8 cellular contexts compared by ENCODE assay signal in the genomic region with DNA sequence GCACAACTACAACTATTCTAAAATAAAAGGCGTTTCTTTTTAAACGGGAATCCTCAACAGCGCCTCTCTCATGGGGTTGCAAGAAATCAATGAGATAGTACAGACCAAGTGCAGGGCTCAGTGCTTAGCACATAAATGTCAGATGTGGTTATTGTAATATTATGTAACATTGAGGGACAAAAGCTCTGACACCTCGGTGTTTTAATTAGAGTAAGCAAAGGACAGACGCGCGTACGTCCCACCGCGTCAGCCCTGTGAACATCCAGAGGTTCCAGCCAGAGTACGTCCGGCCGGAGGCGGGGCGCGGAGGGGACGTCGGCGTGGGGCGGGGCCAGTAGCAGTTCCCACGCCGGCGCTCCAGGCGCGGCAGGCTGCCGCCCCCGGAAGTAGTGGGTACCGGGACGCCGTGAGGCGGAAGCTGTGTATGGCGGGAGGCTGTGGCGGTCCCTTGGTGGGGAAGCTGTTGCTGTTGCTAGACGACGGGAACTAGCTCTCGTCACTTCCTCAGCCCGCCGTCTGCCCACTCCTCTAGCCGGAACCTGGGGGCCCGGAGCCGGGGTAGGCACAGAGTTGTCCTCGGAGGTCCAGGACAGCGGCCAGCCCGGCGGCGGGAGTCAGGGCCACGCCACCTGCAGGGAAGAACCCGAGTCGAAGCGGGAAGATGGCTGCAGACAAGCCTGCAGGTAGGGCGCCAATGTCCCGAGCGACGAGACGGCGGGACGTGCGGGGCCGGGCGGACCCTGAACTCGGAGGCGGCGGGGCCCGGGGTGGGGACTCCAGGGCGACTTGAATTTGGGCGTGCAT. TPM values are rescaled to one million over a fixed set of nuclear protein-coding genes. Genes with fewer than 3 reads are reported as not detected.
DNase-seq lines count a peak whose midpoint lies in the region; ATAC-seq and TF ChIP-seq lines count a peak whose summit lies in the region.

A gene with protein sequence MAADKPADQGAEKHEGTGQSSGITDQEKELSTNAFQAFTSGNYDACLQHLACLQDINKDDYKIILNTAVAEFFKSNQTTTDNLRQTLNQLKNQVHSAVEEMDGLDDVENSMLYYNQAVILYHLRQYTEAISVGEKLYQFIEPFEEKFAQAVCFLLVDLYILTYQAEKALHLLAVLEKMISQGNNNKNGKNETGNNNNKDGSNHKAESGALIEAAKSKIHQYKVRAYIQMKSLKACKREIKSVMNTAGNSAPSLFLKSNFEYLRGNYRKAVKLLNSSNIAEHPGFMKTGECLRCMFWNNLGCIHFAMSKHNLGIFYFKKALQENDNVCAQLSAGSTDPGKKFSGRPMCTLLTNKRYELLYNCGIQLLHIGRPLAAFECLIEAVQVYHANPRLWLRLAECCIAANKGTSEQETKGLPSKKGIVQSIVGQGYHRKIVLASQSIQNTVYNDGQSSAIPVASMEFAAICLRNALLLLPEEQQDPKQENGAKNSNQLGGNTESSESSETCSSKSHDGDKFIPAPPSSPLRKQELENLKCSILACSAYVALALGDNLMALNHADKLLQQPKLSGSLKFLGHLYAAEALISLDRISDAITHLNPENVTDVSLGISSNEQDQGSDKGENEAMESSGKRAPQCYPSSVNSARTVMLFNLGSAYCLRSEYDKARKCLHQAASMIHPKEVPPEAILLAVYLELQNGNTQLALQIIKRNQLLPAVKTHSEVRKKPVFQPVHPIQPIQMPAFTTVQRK (plus strand): TSS at position 389 of the 804 bp plus-strand sequence. CDS start 273 bp downstream, at position 662.

- H3K4me1 Mint-ChIP-seq in T-helper 2 cell treated with Interferon-gamma antibody and Interleukin-4, amounts not matched to agents 5 μg/mL and 100 μg/mL, for 36 hours (ENCODE audit: low read depth): peaks cover 27% of the 10 kb centered on the region

- H3K27me3 Mint-ChIP-seq in T-helper 2 cell treated with Interferon-gamma antibody and Interleukin-4, amounts not matched to agents 5 μg/mL and 100 μg/mL, for 36 hours (ENCODE audit: low read depth): no peaks in the 10 kb centered on the region

- H3K27ac Mint-ChIP-seq in T-helper 2 cell treated with Interferon-gamma antibody and Interleukin-4, amounts not matched to agents 5 μg/mL and 100 μg/mL, for 36 hours: peak within 1 kb of the TSS; percentile 94

- peak; percentile 99 for ATAC-seq in GM18505 (IDR thresholded peaks at IDR 0.05; ENCODE audit: unreplicated experiment)
- ATAC-seq in HG02973 (IDR thresholded peaks at IDR 0.05; ENCODE audit: unreplicated experiment): peak; percentile 97
- peak; percentile 100 for ATAC-seq in right cardiac atrium

- H3K9me3 Mint-ChIP-seq in T-helper 2 cell treated with Interferon-gamma antibody and Interleukin-4, amounts not matched to agents 5 μg/mL and 100 μg/mL, for 36 hours: no peaks in the 10 kb centered on the region

- H3K27ac ChIP-seq in ascending aorta: peak within 1 kb of the TSS; percentile 86 to 89
- H3K27ac ChIP-seq in right cardiac atrium (ENCODE audit: low read length): peak within 1 kb of the TSS; percentile 73
- H3K27ac ChIP-seq in uterus: peak within 1 kb of the TSS; percentile 70 to 87

- H3K4me3 ChIP-seq in ascending aorta: peak within 1 kb of the TSS; percentile 75 to 95
- peak within 1 kb of the TSS; percentile 79 for H3K4me3 ChIP-seq in right cardiac atrium (ENCODE audit: low read length)
- H3K4me3 ChIP-seq in uterus: peak within 1 kb of the TSS; percentile 75 to 83

- WGBS in right cardiac atrium: under 1% methylated on average over 66 of the region's 66 CpGs

- TF ChIP-seq POLR2A in GM18505 (IDR thresholded peaks at IDR 0.05; ENCODE audit: borderline replicate concordance, extremely low read depth, insufficient read depth, insufficient read length) (peak; percentile 73), uterus (IDR thresholded peaks at IDR 0.05) (peak; percentile 52 to 64)

- no peaks in the 10 kb centered on the region for H3K36me3 ChIP-seq in ascending aorta
- no peaks in the 10 kb centered on the region for H3K36me3 ChIP-seq in uterus

- peak within 1 kb of the TSS; percentile 95 for H3K4me3 Mint-ChIP-seq in T-helper 2 cell treated with Interferon-gamma antibody and Interleukin-4, amounts not matched to agents 5 μg/mL and 100 μg/mL, for 36 hours

- intact Hi-C loops in ascending aorta (cut with DNase I): loop anchor here (5.0 kb wide), 1 partner anchor 113 kb away; a partner anchor contains a TSS
- intact Hi-C loops in right cardiac atrium (cut with DNase I): no loop called here
- intact Hi-C loops in uterus (cut with DNase I; ENCODE audit: low total_unique reads): no loop called here

- DNase-seq in NCI-H1930 (lab: John Stamatoyannopoulos, UW) (peak; percentile 81 to 85), ascending aorta (ENCODE audit: low spot score in 2 of 2) (peak; percentile 86 to 97), right cardiac atrium (peak; percentile 95 to 98 (median 98)), pulmonary artery endothelial cell (ENCODE audit: low read depth, low spot score) (peak; percentile 74), uterus (peak; percentile 88 to 93)
- peak; percentile 97 for DNase-seq in T-helper 2 cell treated with Interferon-gamma antibody and Interleukin-4, amounts not matched to agents 5 μg/mL and 100 μg/mL, for 36 hours (ENCODE audit: low spot score)

- H3K9me3 ChIP-seq in ascending aorta: no peaks in the 10 kb centered on the region
- no peaks in the 10 kb centered on the region for H3K9me3 ChIP-seq in right cardiac atrium (ENCODE audit: control insufficient read depth, low read length)
- no peaks in the 10 kb centered on the region for H3K9me3 ChIP-seq in uterus

- H3K36me3 Mint-ChIP-seq in T-helper 2 cell treated with Interferon-gamma antibody and Interleukin-4, amounts not matched to agents 5 μg/mL and 100 μg/mL, for 36 hours (ENCODE audit: low read depth): peaks cover 12% of the 10 kb centered on the region

- H3K27me3 ChIP-seq in ascending aorta (no peaks in the 10 kb centered on the region), right cardiac atrium (ENCODE audit: control insufficient read depth, insufficient read depth) (no peaks in the 10 kb centered on the region), uterus (no peaks in the 10 kb centered on the region)

- H3K4me1 ChIP-seq in ascending aorta: peaks cover 0 to 18% of the 10 kb centered on the region in 2 donors
- no peaks in the 10 kb centered on the region for H3K4me1 ChIP-seq in right cardiac atrium (ENCODE audit: control insufficient read depth, insufficient read depth, low read length)
- H3K4me1 ChIP-seq in uterus: no peaks in the 10 kb centered on the region

- TF ChIP-seq CTCF in ascending aorta (IDR thresholded peaks at IDR 0.05) (peak in 2 of 3 experiments; percentile 16 to 17), uterus (IDR thresholded peaks at IDR 0.05) (peak in 2 of 4 experiments; percentile 22 to 45)

RNA-seq across cellular contexts. Expression of the gene that starts here (rescaled TPM):
- total RNA-seq in ascending aorta (7.6 TPM), right cardiac atrium (10 to 100 TPM; 15.9 to 20.7 (median 16.0) TPM), pulmonary artery endothelial cell (30.5 and 36.6 TPM in 2 replicates), uterus (10 to 100 TPM; 15.1 to 50.0 (median 31.8) TPM)
- 7.9 TPM for polyA plus RNA-seq in right cardiac atrium

Comparison
In these comparisons a context has a peak if more than half of its experiments do, and no peak if none do; other contexts are left out.
1. Peak in every context shown above with its lines: DNase-seq, ATAC-seq, H3K4me3 ChIP-seq and H3K27ac ChIP-seq.